In the genomic region with DNA sequence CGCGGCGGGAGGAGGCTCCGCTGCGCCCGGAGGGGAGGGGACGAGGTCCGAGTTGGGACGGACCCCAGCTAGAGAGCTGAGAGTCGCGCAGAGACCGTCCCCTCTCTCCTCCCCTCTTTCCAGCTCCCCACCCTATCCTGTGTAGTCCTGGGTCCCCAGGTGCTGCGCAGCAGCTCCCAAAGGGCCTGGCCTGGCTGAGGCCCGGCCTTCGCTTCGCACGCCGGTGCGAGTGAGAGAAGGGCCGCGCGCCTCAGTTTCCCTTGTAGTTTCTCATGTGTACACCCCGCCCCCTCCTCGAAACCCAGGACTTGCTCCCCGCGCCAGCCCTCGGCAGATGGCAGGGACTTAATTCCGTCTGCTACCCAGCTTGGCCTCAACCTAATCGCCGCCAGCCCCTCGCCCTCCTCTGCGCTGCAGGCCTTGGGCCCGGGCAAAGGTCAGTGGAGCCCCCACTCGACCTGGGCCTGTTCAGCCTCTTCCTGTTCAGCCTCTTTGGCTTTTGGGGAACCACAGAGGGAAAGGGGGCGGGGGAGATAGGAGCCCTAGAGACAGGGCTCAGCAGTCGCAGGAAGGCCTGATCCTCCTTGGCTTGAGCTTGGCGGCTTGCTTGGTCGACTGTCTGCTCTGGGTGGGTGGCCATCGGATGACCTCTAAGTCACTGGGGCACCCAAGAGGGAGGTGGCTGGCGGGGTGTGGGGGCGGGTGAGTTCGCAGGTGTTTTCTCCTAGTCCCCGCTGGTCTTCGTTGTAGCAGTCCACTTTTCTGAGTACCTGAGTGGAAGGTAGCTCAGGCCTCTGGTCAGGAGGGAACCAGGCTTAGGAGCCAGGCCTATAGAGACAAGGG, we compare ENCODE assay signal across 1 cellular context.
TF ChIP-seq lines count a peak whose summit lies in the region.

No MANE protein-coding gene starts in this region.

TF ChIP-seq in HepG2, 621 proteins besides CTCF, POLR2A, EP300 and RAD21 (continued from another document and continues in another):
- TF ChIP-seq ZBED4 (CRISPR knock-in tag; IDR thresholded peaks at IDR 0.05; ENCODE audit: borderline replicate concordance): no peak
- no peak for TF ChIP-seq ZNF670 (CRISPR knock-in tag; IDR thresholded peaks at IDR 0.05; ENCODE audit: borderline replicate concordance)
- TF ChIP-seq, protein P1, sequence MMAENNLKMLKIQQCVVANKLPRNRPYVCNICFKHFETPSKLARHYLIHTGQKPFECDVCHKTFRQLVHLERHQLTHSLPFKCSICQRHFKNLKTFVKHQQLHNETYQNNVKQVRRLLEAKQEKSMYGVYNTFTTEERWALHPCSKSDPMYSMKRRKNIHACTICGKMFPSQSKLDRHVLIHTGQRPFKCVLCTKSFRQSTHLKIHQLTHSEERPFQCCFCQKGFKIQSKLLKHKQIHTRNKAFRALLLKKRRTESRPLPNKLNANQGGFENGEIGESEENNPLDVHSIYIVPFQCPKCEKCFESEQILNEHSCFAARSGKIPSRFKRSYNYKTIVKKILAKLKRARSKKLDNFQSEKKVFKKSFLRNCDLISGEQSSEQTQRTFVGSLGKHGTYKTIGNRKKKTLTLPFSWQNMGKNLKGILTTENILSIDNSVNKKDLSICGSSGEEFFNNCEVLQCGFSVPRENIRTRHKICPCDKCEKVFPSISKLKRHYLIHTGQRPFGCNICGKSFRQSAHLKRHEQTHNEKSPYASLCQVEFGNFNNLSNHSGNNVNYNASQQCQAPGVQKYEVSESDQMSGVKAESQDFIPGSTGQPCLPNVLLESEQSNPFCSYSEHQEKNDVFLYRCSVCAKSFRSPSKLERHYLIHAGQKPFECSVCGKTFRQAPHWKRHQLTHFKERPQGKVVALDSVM (CRISPR knock-in tag; IDR thresholded peaks at IDR 0.05): 0 out of 2 replicates have a peak, but pooled peaks have one; percentile 2
- no peak for TF ChIP-seq ZNF263 (CRISPR knock-in tag; IDR thresholded peaks at IDR 0.05)
- TF ChIP-seq, protein P2, sequence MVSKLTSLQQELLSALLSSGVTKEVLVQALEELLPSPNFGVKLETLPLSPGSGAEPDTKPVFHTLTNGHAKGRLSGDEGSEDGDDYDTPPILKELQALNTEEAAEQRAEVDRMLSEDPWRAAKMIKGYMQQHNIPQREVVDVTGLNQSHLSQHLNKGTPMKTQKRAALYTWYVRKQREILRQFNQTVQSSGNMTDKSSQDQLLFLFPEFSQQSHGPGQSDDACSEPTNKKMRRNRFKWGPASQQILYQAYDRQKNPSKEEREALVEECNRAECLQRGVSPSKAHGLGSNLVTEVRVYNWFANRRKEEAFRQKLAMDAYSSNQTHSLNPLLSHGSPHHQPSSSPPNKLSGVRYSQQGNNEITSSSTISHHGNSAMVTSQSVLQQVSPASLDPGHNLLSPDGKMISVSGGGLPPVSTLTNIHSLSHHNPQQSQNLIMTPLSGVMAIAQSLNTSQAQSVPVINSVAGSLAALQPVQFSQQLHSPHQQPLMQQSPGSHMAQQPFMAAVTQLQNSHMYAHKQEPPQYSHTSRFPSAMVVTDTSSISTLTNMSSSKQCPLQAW (CRISPR knock-in tag; IDR thresholded peaks at IDR 0.05): 0 out of 2 replicates have a peak, but pooled peaks have one; percentile 24
- no peak for TF ChIP-seq CEBPB (IDR thresholded peaks at IDR 0.05; ENCODE audit: borderline replicate concordance, low read depth, low read length)
- TF ChIP-seq NFIB (CRISPR knock-in tag; IDR thresholded peaks at IDR 0.05; ENCODE audit: borderline replicate concordance): no peak
- TF ChIP-seq, protein P3, sequence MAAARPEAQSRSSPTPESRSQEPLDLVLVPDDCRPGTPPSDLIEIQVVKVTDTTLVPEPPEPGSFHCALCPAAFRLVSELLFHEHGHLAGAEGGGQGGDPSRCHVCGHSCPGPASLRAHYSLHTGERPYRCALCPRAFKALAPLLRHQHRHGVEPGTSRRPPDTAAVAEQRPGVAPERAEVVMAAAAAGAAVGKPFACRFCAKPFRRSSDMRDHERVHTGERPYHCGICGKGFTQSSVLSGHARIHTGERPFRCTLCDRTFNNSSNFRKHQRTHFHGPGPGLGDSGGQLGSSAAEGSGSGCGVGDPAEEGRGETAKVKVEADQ (CRISPR knock-in tag; IDR thresholded peaks at IDR 0.05; ENCODE audit: borderline replicate concordance): no peak
- no peak for TF ChIP-seq KIAA2018 (CRISPR knock-in tag; IDR thresholded peaks at IDR 0.05; ENCODE audit: borderline replicate concordance)
- TF ChIP-seq ZNF33A (CRISPR knock-in tag; IDR thresholded peaks at IDR 0.05; ENCODE audit: borderline replicate concordance): no peak
- no peak for TF ChIP-seq RFX3 (CRISPR knock-in tag; IDR thresholded peaks at IDR 0.05)
- TF ChIP-seq ATF2 (CRISPR knock-in tag; IDR thresholded peaks at IDR 0.05): no peak
- no peak for TF ChIP-seq MED13 (CRISPR knock-in tag; IDR thresholded peaks at IDR 0.05)
- TF ChIP-seq ZNF570 (CRISPR knock-in tag; IDR thresholded peaks at IDR 0.05; ENCODE audit: borderline replicate concordance): no peak
- TF ChIP-seq ZNF709 (CRISPR knock-in tag; IDR thresholded peaks at IDR 0.05): no peak
- no peak for TF ChIP-seq ZMYM2 (CRISPR knock-in tag; IDR thresholded peaks at IDR 0.05)
- no peak for TF ChIP-seq ZNF235 (CRISPR knock-in tag; IDR thresholded peaks at IDR 0.05; ENCODE audit: borderline replicate concordance)
- TF ChIP-seq MBD4 (IDR thresholded peaks at IDR 0.05; ENCODE audit: borderline replicate concordance, low read length): no peak
- TF ChIP-seq ZNF367 (CRISPR knock-in tag; IDR thresholded peaks at IDR 0.05; ENCODE audit: borderline replicate concordance): no peak
- TF ChIP-seq, protein P4, sequence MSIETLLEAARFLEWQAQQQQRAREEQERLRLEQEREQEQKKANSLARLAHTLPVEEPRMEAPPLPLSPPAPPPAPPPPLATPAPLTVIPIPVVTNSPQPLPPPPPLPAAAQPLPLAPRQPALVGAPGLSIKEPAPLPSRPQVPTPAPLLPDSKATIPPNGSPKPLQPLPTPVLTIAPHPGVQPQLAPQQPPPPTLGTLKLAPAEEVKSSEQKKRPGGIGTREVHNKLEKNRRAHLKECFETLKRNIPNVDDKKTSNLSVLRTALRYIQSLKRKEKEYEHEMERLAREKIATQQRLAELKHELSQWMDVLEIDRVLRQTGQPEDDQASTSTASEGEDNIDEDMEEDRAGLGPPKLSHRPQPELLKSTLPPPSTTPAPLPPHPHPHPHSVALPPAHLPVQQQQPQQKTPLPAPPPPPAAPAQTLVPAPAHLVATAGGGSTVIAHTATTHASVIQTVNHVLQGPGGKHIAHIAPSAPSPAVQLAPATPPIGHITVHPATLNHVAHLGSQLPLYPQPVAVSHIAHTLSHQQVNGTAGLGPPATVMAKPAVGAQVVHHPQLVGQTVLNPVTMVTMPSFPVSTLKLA (IDR thresholded peaks at IDR 0.05): no peak
- TF ChIP-seq YEATS2 (CRISPR knock-in tag; IDR thresholded peaks at IDR 0.05; ENCODE audit: borderline replicate concordance): no peak; the same call in 1 of the 2 replicates
- TF ChIP-seq PCBP2 (optimal IDR thresholded peaks at IDR 0.05; ENCODE audit: low read depth, low read length, poor library complexity, severe bottlenecking): no peak
- no peak for TF ChIP-seq ZNF207 (IDR thresholded peaks at IDR 0.05; ENCODE audit: borderline replicate concordance)
- no peak for TF ChIP-seq ZUFSP (CRISPR knock-in tag; IDR thresholded peaks at IDR 0.05; ENCODE audit: borderline replicate concordance)
- TF ChIP-seq ZBTB43 (CRISPR knock-in tag; conservative IDR thresholded peaks at IDR 0.05): no peak
